In genomic region chr6:32603888-32604287, GRCh38 we compare ENCODE assay signal across 13 cellular contexts. TPM values are rescaled to one million over a fixed set of nuclear protein-coding genes. Genes with fewer than 3 reads are reported as not detected.
A peak's percentile ranks its signal among the peaks of the same experiment; 100 is the strongest.
DNase-seq lines count a peak whose midpoint lies in the region; TF ChIP-seq lines count a peak whose summit lies in the region.
"Had no signal": no experiment of that assay in that cellular context is flagged by ENCODE, and none has a peak within 500 bp of the region (broad histone marks: within the 10 kb centered on the region; RNA-seq: fewer than 3 reads in every experiment).

No MANE protein-coding gene starts in this region.

- H3K27ac Mint-ChIP-seq in activated CD4-positive, alpha-beta memory T cell treated with anti-CD3 and anti-CD28 coated beads, Interleukin-2, amount 10 ng/mL, durations not matched to agents 7 days and 5 days = peak overlapping the region; percentile 79
- no peak overlapping the region for H3K27ac Mint-ChIP-seq in activated CD4-positive, alpha-beta memory T cell treated with anti-CD3 and anti-CD28 coated beads for 36 hours
- no peak overlapping the region for H3K27ac Mint-ChIP-seq in MCF 10A (ENCODE audit: low read depth, unreplicated experiment)

- no peaks in the 10 kb centered on the region for H4K20me1 ChIP-seq in smooth muscle cell (ENCODE audit: low read depth)

- 34% methylated on average over 3 of the region's 3 CpGs for WGBS in smooth muscle cell (ENCODE audit: low lambda C conversion rate)

- peak overlapping the region; percentile 7 for H3K9ac ChIP-seq in smooth muscle cell (ENCODE audit: low read depth)

- H3K4me3 Mint-ChIP-seq in activated CD4-positive, alpha-beta memory T cell treated with anti-CD3 and anti-CD28 coated beads, Interleukin-2, amount 10 ng/mL, durations not matched to agents 7 days and 5 days = no peak overlapping the region
- no peak overlapping the region for H3K4me3 Mint-ChIP-seq in activated CD4-positive, alpha-beta memory T cell treated with anti-CD3 and anti-CD28 coated beads for 36 hours
- H3K4me3 Mint-ChIP-seq in MCF 10A (ENCODE audit: unreplicated experiment) = no peak overlapping the region

- H3K4me1 Mint-ChIP-seq in activated CD4-positive, alpha-beta memory T cell treated with anti-CD3 and anti-CD28 coated beads, Interleukin-2, amount 10 ng/mL, durations not matched to agents 7 days and 5 days = peaks cover 33% of the 10 kb centered on the region
- peaks cover 18% of the 10 kb centered on the region for H3K4me1 Mint-ChIP-seq in activated CD4-positive, alpha-beta memory T cell treated with anti-CD3 and anti-CD28 coated beads for 36 hours (ENCODE audit: low read depth)
- no peaks in the 10 kb centered on the region for H3K4me1 Mint-ChIP-seq in MCF 10A (ENCODE audit: insufficient read depth, unreplicated experiment)

- H3K9me3 Mint-ChIP-seq in activated CD4-positive, alpha-beta memory T cell treated with anti-CD3 and anti-CD28 coated beads, Interleukin-2, amount 10 ng/mL, durations not matched to agents 7 days and 5 days = peaks cover 13% of the 10 kb centered on the region
- no peaks in the 10 kb centered on the region for H3K9me3 Mint-ChIP-seq in activated CD4-positive, alpha-beta memory T cell treated with anti-CD3 and anti-CD28 coated beads for 36 hours
- no peaks in the 10 kb centered on the region for H3K9me3 Mint-ChIP-seq in MCF 10A (ENCODE audit: unreplicated experiment)

- no peak overlapping the region for H3K4me3 ChIP-seq in smooth muscle cell
- H3K4me3 ChIP-seq: A549 had no signal

- no peaks in the 10 kb centered on the region for H3F3A ChIP-seq in smooth muscle cell (ENCODE audit: low read depth)

- no peaks in the 10 kb centered on the region for H3K9me3 ChIP-seq in smooth muscle cell (replicated peaks; ENCODE audit: low read depth)
- H3K9me3 ChIP-seq: A549 had no signal

- no peaks in the 10 kb centered on the region for H3K4me1 ChIP-seq in smooth muscle cell (ENCODE audit: low read depth)
- H3K4me1 ChIP-seq: A549 had no signal

- peak overlapping the region; percentile 52 for H3K4me2 ChIP-seq in smooth muscle cell
- H3K4me2 ChIP-seq: A549 had no signal

- H3K36me3 ChIP-seq in smooth muscle cell (ENCODE audit: low read depth) = no peaks in the 10 kb centered on the region

- POLR2A ChIA-PET in activated CD4-positive, alpha-beta memory T cell treated with anti-CD3 and anti-CD28 coated beads, Interleukin-2, amount 10 ng/mL, durations not matched to agents 7 days and 5 days (lab: Charles Lee) = interaction anchor here (0.6 to 1.2 kb wide), 3 partner anchors 15 to 165 kb away, joined by 3 to 4 read pairs (median 3); partner anchors contain the start of gene HLA-DRB1
- POLR2A ChIA-PET in activated CD4-positive, alpha-beta memory T cell treated with anti-CD3 and anti-CD28 coated beads for 36 hours (lab: Charles Lee) = interaction anchor here (0.6 kb wide), 2 partner anchors 18 to 500 kb away, joined by 4 to 6 read pairs; no protein-coding TSS in a partner anchor
- POLR2A ChIA-PET in MCF 10A (lab: Yijun Ruan, JAX) = no interaction called here

- CTCF ChIA-PET in activated CD4-positive, alpha-beta memory T cell treated with anti-CD3 and anti-CD28 coated beads, Interleukin-2, amount 10 ng/mL, durations not matched to agents 7 days and 5 days (lab: Charles Lee) = interaction anchor here (1.6 kb wide), 1 partner anchor 11 kb away, joined by 4 read pairs; no protein-coding TSS in a partner anchor
- CTCF ChIA-PET in activated CD4-positive, alpha-beta memory T cell treated with anti-CD3 and anti-CD28 coated beads for 36 hours (lab: Charles Lee) = no interaction called here
- CTCF ChIA-PET in MCF 10A (lab: Yijun Ruan, JAX) = no interaction called here

- intact Hi-C loops in activated CD4-positive, alpha-beta memory T cell treated with anti-CD3 and anti-CD28 coated beads for 36 hours (cut with micrococcal nuclease) = no loop called here
- intact Hi-C loops in MCF 10A (cut with micrococcal nuclease) = no loop called here

- no TSS peak for BruUV-seq in MCF 10A (replicated peaks; lab: Mats Ljungman, UMichigan)

- no peak for TF ChIP-seq CTCF in smooth muscle cell (IDR thresholded peaks at IDR 0.05; ENCODE audit: borderline replicate concordance, insufficient read depth, poor library complexity, severe bottlenecking)
- no peak for TF ChIP-seq CTCF in MCF 10A (IDR thresholded peaks at IDR 0.05; ENCODE audit: unreplicated experiment)

- peak overlapping the region; percentile 49 for H2AFZ ChIP-seq in smooth muscle cell (ENCODE audit: low read depth)

- H3K27ac ChIP-seq in caudate nucleus (ENCODE audit: low read depth, low read length) (peak overlapping the region; percentile 44), smooth muscle cell (ENCODE audit: low read depth) (peak overlapping the region; percentile 82)
- H3K27ac ChIP-seq: A549 had no signal

- H3K36me3 Mint-ChIP-seq in activated CD4-positive, alpha-beta memory T cell treated with anti-CD3 and anti-CD28 coated beads, Interleukin-2, amount 10 ng/mL, durations not matched to agents 7 days and 5 days (ENCODE audit: low read depth) = peaks cover 10% of the 10 kb centered on the region
- H3K36me3 Mint-ChIP-seq in activated CD4-positive, alpha-beta memory T cell treated with anti-CD3 and anti-CD28 coated beads for 36 hours = no peaks in the 10 kb centered on the region
- H3K36me3 Mint-ChIP-seq in MCF 10A (ENCODE audit: insufficient read depth, unreplicated experiment) = no peaks in the 10 kb centered on the region

- H3K27me3 Mint-ChIP-seq in activated CD4-positive, alpha-beta memory T cell treated with anti-CD3 and anti-CD28 coated beads, Interleukin-2, amount 10 ng/mL, durations not matched to agents 7 days and 5 days = no peaks in the 10 kb centered on the region
- H3K27me3 Mint-ChIP-seq in activated CD4-positive, alpha-beta memory T cell treated with anti-CD3 and anti-CD28 coated beads for 36 hours = no peaks in the 10 kb centered on the region
- peaks cover 73% of the 10 kb centered on the region for H3K27me3 Mint-ChIP-seq in MCF 10A (ENCODE audit: insufficient read depth, unreplicated experiment)

- no peaks in the 10 kb centered on the region for H3K27me3 ChIP-seq in smooth muscle cell (ENCODE audit: low read depth)

- no peak for DNase-seq in activated CD4-positive, alpha-beta memory T cell treated with anti-CD3 and anti-CD28 coated beads, Interleukin-2, amount 10 ng/mL, durations not matched to agents 7 days and 5 days
- no peak for DNase-seq in activated CD4-positive, alpha-beta memory T cell treated with anti-CD3 and anti-CD28 coated beads for 36 hours
- DNase-seq in MV-4-11 (lab: John Stamatoyannopoulos, UW) (peak; percentile 45), caudate nucleus (lab: John Stamatoyannopoulos, UW) (no peak), smooth muscle cell (lab: John Stamatoyannopoulos, UW; ENCODE audit: unreplicated experiment) (no peak), MCF 10A (ENCODE audit: unreplicated experiment) (no peak), dedifferentiated amniotic fluid mesenchymal stem cell (ENCODE audit: extremely low spot score) (no peak), NCI-H345 treated with DMSO at 0.1 percent for 48 hours (lab: John Stamatoyannopoulos, UW; ENCODE audit: unreplicated experiment) (no peak)
- DNase-seq: central memory CD4-positive, alpha-beta T cell; DND-41; NCI-H1694; NK-92 treated with Interleukin-12 subunit alpha and Interleukin-12 subunit beta, amount 100 ng/mL, for 24 hours had no signal

- H3K79me2 ChIP-seq in smooth muscle cell (ENCODE audit: low read depth) = no peaks in the 10 kb centered on the region

RNA-seq across cellular contexts. Expression of gene HLA-DRB1, which starts 14.2 kb away (rescaled TPM):
- 100 to 1,000 TPM; 155 TPM for total RNA-seq in activated CD4-positive, alpha-beta memory T cell treated with anti-CD3 and anti-CD28 coated beads, Interleukin-2, amount 10 ng/mL, durations not matched to agents 7 days and 5 days
- 1 to 10 TPM; 7.3 to 8.7 TPM for total RNA-seq in activated CD4-positive, alpha-beta memory T cell treated with anti-CD3 and anti-CD28 coated beads for 36 hours
- total RNA-seq in smooth muscle cell (22.4 and 32.9 TPM in 2 replicates), MCF 10A (2022) (not detected in 2 replicates)
- 28.5 and 82.4 TPM in 2 replicates for polyA plus RNA-seq in smooth muscle cell
- polyA plus RNA-seq: A549 had no signal

RNA-seq across cellular contexts. Expression of gene HLA-DQA1, which starts 33.3 kb away (rescaled TPM):
- 10 to 100 TPM; 35.4 to 41.1 TPM for total RNA-seq in activated CD4-positive, alpha-beta memory T cell treated with anti-CD3 and anti-CD28 coated beads, Interleukin-2, amount 10 ng/mL, durations not matched to agents 7 days and 5 days
- 1 to 10 TPM in 1 of 2 experiments, under 1 TPM in 1; 0.97 to 1.4 TPM for total RNA-seq in activated CD4-positive, alpha-beta memory T cell treated with anti-CD3 and anti-CD28 coated beads for 36 hours
- total RNA-seq in smooth muscle cell (1.0 TPM in 1 of 2 replicates, not detected in the other), MCF 10A (2022) (not detected in 2 replicates)
- not detected in 2 replicates for polyA plus RNA-seq in smooth muscle cell
- polyA plus RNA-seq: A549 had no signal

Comparison
In these comparisons a context has a peak if more than half of its experiments do, and no peak if none do; other contexts are left out.
1. RNA of gene HLA-DQA1, which starts 33.3 kb away (total RNA-seq): 35.4 to 41.1 TPM in activated CD4-positive, alpha-beta memory T cell treated with anti-CD3 and anti-CD28 coated beads, Interleukin-2, amount 10 ng/mL, durations not matched to agents 7 days and 5 days; 0.97 to 1.4 TPM in activated CD4-positive, alpha-beta memory T cell treated with anti-CD3 and anti-CD28 coated beads for 36 hours, 1.0 TPM in smooth muscle cell and not detected in MCF 10A; every median in the first group is over 10 times any median in the second.